9 cellular contexts compared by ENCODE assay signal in the genomic region with DNA sequence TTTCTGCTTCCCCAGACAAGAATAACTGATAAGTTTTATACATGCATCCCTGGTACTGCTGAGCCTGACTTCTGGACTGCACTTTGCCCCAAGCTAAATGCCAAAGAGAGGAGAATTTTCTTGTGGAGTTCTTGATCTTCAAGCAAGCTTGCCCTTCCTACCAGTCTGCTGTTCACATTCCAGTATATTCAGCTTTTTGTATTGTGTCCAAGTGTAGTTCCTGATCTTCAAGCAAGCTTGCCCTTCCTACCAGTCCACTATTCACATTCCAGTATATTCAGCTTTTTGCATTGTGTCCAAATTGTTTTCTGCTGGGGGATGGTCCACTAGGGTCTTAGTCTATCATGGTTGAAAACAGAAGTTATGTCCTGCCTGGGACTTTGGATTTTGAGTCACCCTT. TPM values are rescaled to one million over a fixed set of nuclear protein-coding genes. Genes with fewer than 3 reads are reported as not detected.
A peak's percentile ranks its signal among the peaks of the same experiment; 100 is the strongest.
DNase-seq lines count a peak whose midpoint lies in the region; ATAC-seq and TF ChIP-seq lines count a peak whose summit lies in the region.
"Had no signal": no experiment of that assay in that cellular context is flagged by ENCODE, and none has a peak within 500 bp of the region (broad histone marks: within the 10 kb centered on the region; RNA-seq: fewer than 3 reads in every experiment).

No MANE protein-coding gene starts in this region.

- peaks cover 32% of the 10 kb centered on the region for H3K4me1 ChIP-seq in CD4-positive, alpha-beta memory T cell (ENCODE audit: insufficient read depth, low read length)
- peaks cover 14 to 21% of the 10 kb centered on the region in 2 donors for H3K4me1 ChIP-seq in duodenal mucosa (ENCODE audit: control insufficient read depth in 1 of 2, insufficient read depth in 2 of 2, low read length in 2 of 2)

- intact Hi-C loops in CD4-positive, alpha-beta memory T cell (cut with micrococcal nuclease), result loop anchor here (1.0 to 2.0 kb wide), 4 partner anchors 14 to 578 kb away; a partner anchor contains a TSS

- no peaks in the 10 kb centered on the region for H3K9me3 ChIP-seq in CD4-positive, alpha-beta memory T cell (ENCODE audit: control insufficient read depth in 1 of 2, low read length in 2 of 2)
- H3K9me3 ChIP-seq in MG63 (no peaks in the 10 kb centered on the region), duodenal mucosa (ENCODE audit: control insufficient read depth in 1 of 2, low read length in 2 of 2) (no peaks in the 10 kb centered on the region)

- peaks cover 25 to 46% (median 34%) of the 10 kb centered on the region in 4 donors for H3K4me1 Mint-ChIP-seq in CD4-positive, alpha-beta memory T cell
- peaks cover 53% of the 10 kb centered on the region for H3K4me1 Mint-ChIP-seq in neural crest cell

- H3K27ac ChIP-seq in CD4-positive, alpha-beta memory T cell (ENCODE audit: low read depth, low read length), result no peak overlapping the region
- H3K27ac ChIP-seq in duodenal mucosa (ENCODE audit: low read depth, low read length), result no peak overlapping the region

- ATAC-seq in GM18870 (IDR thresholded peaks at IDR 0.05; ENCODE audit: unreplicated experiment), result no peak
- no peak for ATAC-seq in HG02852 (IDR thresholded peaks at IDR 0.05; ENCODE audit: unreplicated experiment)

- TF ChIP-seq CTCF in neural crest cell (conservative IDR thresholded peaks at IDR 0.05), result no peak

- H3K9ac ChIP-seq in duodenal mucosa (ENCODE audit: low read depth in 1 of 2, low read length in 2 of 2), result peak overlapping the region in 1 of 2 donors; percentile 86

- H3K9me3 Mint-ChIP-seq in CD4-positive, alpha-beta memory T cell, result no peaks in the 10 kb centered on the region
- no peaks in the 10 kb centered on the region for H3K9me3 Mint-ChIP-seq in neural crest cell

- H3K27ac Mint-ChIP-seq in CD4-positive, alpha-beta memory T cell, result peak overlapping the region; percentile 89 to 98 (median 96)
- H3K27ac Mint-ChIP-seq in neural crest cell (ENCODE audit: unreplicated experiment), result peak overlapping the region; percentile 99

- CTCF ChIA-PET in CD4-positive, alpha-beta memory T cell (lab: Charles Lee; ENCODE audit: partially characterized antibody), result interaction anchor here (1.1 to 2.9 kb wide), 8 partner anchors 14 to 395 kb away, joined by 3 to 53 read pairs (median 6); no protein-coding TSS in a partner anchor

- H3K36me3 Mint-ChIP-seq in CD4-positive, alpha-beta memory T cell, result peaks cover 5 to 18% of the 10 kb centered on the region in 2 donors
- peaks cover 7% of the 10 kb centered on the region for H3K36me3 Mint-ChIP-seq in neural crest cell (ENCODE audit: low read depth)

- H3K4me3 Mint-ChIP-seq in CD4-positive, alpha-beta memory T cell, result peak overlapping the region; percentile 98 to 99 (median 99)
- H3K4me3 Mint-ChIP-seq in neural crest cell, result peak overlapping the region; percentile 95

- H3K27me3 Mint-ChIP-seq in CD4-positive, alpha-beta memory T cell, result peaks cover 0 to 5% of the 10 kb centered on the region in 2 donors
- no peaks in the 10 kb centered on the region for H3K27me3 Mint-ChIP-seq in neural crest cell (ENCODE audit: low read depth)

- POLR2A ChIA-PET in CD4-positive, alpha-beta memory T cell (lab: Charles Lee; ENCODE audit: partially characterized antibody), result interaction anchor here (1.7 to 3.9 kb wide), 6 partner anchors 8 to 416 kb away, joined by 5 to 53 read pairs (median 12); a partner anchor contains a TSS

- peak overlapping the region; percentile 88 to 95 for H3K4me3 ChIP-seq in CD4-positive, alpha-beta memory T cell (ENCODE audit: low read length in 2 of 2)
- H3K4me3 ChIP-seq in MG63 (peak overlapping the region; percentile 76), duodenal mucosa (ENCODE audit: low read depth in 1 of 2, low read length in 2 of 2) (peak overlapping the region; percentile 93 to 97)

- no peak for DNase-seq in CD4-positive, alpha-beta memory T cell
- DNase-seq in MG63 (no peak), neural crest cell (ENCODE audit: low read depth, low spot score) (no peak), iPS-NIHi11 (ENCODE audit: low spot score) (no peak)
- DNase-seq in activated CD8-positive, alpha-beta memory T cell treated with anti-CD3 and anti-CD28 coated beads for 24 hours, result no peak
- DNase-seq: KBM-7 had no signal

- peaks cover 4% of the 10 kb centered on the region for H3K36me3 ChIP-seq in CD4-positive, alpha-beta memory T cell (ENCODE audit: insufficient read depth, low read length)
- H3K36me3 ChIP-seq in MG63 (peaks cover 15% of the 10 kb centered on the region), duodenal mucosa (ENCODE audit: control insufficient read depth in 1 of 2, insufficient read depth in 2 of 2, low read length in 2 of 2) (peaks cover 0 to 6% of the 10 kb centered on the region in 2 donors)

- H3K27me3 ChIP-seq in CD4-positive, alpha-beta memory T cell (ENCODE audit: insufficient read depth, low read length), result no peaks in the 10 kb centered on the region
- H3K27me3 ChIP-seq in MG63 (no peaks in the 10 kb centered on the region), duodenal mucosa (ENCODE audit: control insufficient read depth in 1 of 2, insufficient read depth in 2 of 2, low read length in 2 of 2) (peaks cover 0 to 4% of the 10 kb centered on the region in 2 donors)

RNA-seq across cellular contexts. Expression of a gene that starts 0.9 kb away (rescaled TPM):
- total RNA-seq in CD4-positive, alpha-beta memory T cell, result 10 to 100 TPM; 34.0 to 42.2 TPM
- 10 to 100 TPM; 53.3 to 74.7 TPM for polyA plus RNA-seq in CD4-positive, alpha-beta memory T cell
- total RNA-seq in MG63 (2014; rRNA removed; shearing (Covaris generic); ENCODE audit: low replicate concordance), result 81.1 and 152 TPM in 2 replicates
- 50.2 and 50.5 TPM in 2 replicates for total RNA-seq in neural crest cell

RNA-seq across cellular contexts. Expression of a gene that starts 13.1 kb away (rescaled TPM):
- total RNA-seq in CD4-positive, alpha-beta memory T cell, result 1 to 10 TPM in 1 of 2 experiments, under 1 TPM in 1; 0.84 to 1.2 TPM
- under 1 TPM; 0.09 to 0.15 TPM for polyA plus RNA-seq in CD4-positive, alpha-beta memory T cell
- total RNA-seq in MG63 (2014; rRNA removed; shearing (Covaris generic); ENCODE audit: low replicate concordance), result 0.03 TPM in 1 of 2 replicates, not detected in the other
- 15.8 and 16.0 TPM in 2 replicates for total RNA-seq in neural crest cell
